ENCODE assay signal across 8 cellular contexts in genomic region chr6:42929088-42929927, GRCh38.
DNase-seq lines count a peak whose midpoint lies in the region; ATAC-seq lines count a peak whose summit lies in the region.

CNPY3 (plus strand) TSS chr6:42929480; CDS start chr6:42929571, 91 bp downstream.

- ATAC-seq in GM19023 (IDR thresholded peaks at IDR 0.05; ENCODE audit: unreplicated experiment) (peak; percentile 76), HG03280 (IDR thresholded peaks at IDR 0.05; ENCODE audit: unreplicated experiment) (peak; percentile 79)

- DNase-seq in AG08396 (ENCODE audit: low spot score) (peak; percentile 96), NCI-H345 treated with DMSO at 0.1 percent for 48 hours (lab: John Stamatoyannopoulos, UW; ENCODE audit: unreplicated experiment) (peak; percentile 96), inferior parietal cortex (ENCODE audit: extremely low spot score) (peak; percentile 96)
- peak; percentile 75 to 91 (median 84) for DNase-seq in activated CD4-positive, CD25-positive, alpha-beta regulatory T cell (lab: John Stamatoyannopoulos, UW)
- DNase-seq in central memory CD4-positive, alpha-beta T cell, result peak; percentile 96
- DNase-seq in stimulated activated CD4-positive, alpha-beta T cell treated with anti-CD3 and anti-CD28 coated beads, Interleukin-12 subunit alpha, Interleukin-12 subunit beta, amount 100 ng/mL, for 24 hours (ENCODE audit: low read depth in 2 of 2), result peak; percentile 86 to 93

Comparison
In these comparisons a context has a peak if more than half of its experiments do, and no peak if none do; other contexts are left out.
1. Peak in every context shown above with its lines: DNase-seq and ATAC-seq.